ENCODE assay signal across 8 cellular contexts in genomic region chr3:22922317-22922716, GRCh38.
A peak's percentile ranks its signal among the peaks of the same experiment; 100 is the strongest.
DNase-seq lines count a peak whose midpoint lies in the region; ATAC-seq and TF ChIP-seq lines count a peak whose summit lies in the region.

No MANE protein-coding gene starts in this region.

- H3K9me3 ChIP-seq in Loucy (ENCODE audit: insufficient read depth, low read depth, low read length) (no peaks in the 10 kb centered on the region), lower lobe of right lung (no peaks in the 10 kb centered on the region)

- H3F3A ChIP-seq in Loucy (ENCODE audit: low read depth): no peaks in the 10 kb centered on the region

- H3K4me3 ChIP-seq in Loucy (ENCODE audit: low read length, poor library complexity, severe bottlenecking): no peak overlapping the region
- no peak overlapping the region for H3K4me3 ChIP-seq in fibroblast of pulmonary artery (replicated peaks; ENCODE audit: low read depth, low read length)
- no peak overlapping the region for H3K4me3 ChIP-seq in lower lobe of right lung

- intact Hi-C loops in lower lobe of right lung (cut with DNase I): no loop called here

- H3K9me2 ChIP-seq in Loucy (replicated peaks; ENCODE audit: low read depth, low read length): no peaks in the 10 kb centered on the region

- ATAC-seq in GM18867 (IDR thresholded peaks at IDR 0.05; ENCODE audit: unreplicated experiment) (peak; percentile 69), lower lobe of right lung (no peak), GM21717 (IDR thresholded peaks at IDR 0.05; ENCODE audit: unreplicated experiment) (no peak)

- H3K27me3 ChIP-seq in Loucy (ENCODE audit: insufficient read depth, low read length, poor library complexity, severe bottlenecking) (no peaks in the 10 kb centered on the region), lower lobe of right lung (ENCODE audit: low read depth) (no peaks in the 10 kb centered on the region)

- H2AFZ ChIP-seq in Loucy (ENCODE audit: low read length): no peak overlapping the region

- H3K9ac ChIP-seq in Loucy (ENCODE audit: low read depth, low read length, poor library complexity, severe bottlenecking): no peak overlapping the region

- H3K27ac ChIP-seq in lower lobe of right lung: no peak overlapping the region

- in situ Hi-C loops in ACHN (cut with HindIII; ENCODE audit: low pct_ligation_motif_present, low pct_unique_long_range_greater_than_20kb, low sequenced_read_pairs): no loop called here

- no peaks in the 10 kb centered on the region for H4K20me1 ChIP-seq in Loucy (ENCODE audit: insufficient read depth, low read length, poor library complexity, severe bottlenecking)

- no peaks in the 10 kb centered on the region for H3K79me2 ChIP-seq in Loucy (ENCODE audit: insufficient read depth, low read length)

- DNase-seq in ACHN (peak; percentile 25), fibroblast of pulmonary artery (ENCODE audit: low read depth) (peak; percentile 27), epidermal melanocyte (ENCODE audit: insufficient read length, low spot score) (no peak), lower lobe of right lung (no peak), OCI-M2 (lab: John Stamatoyannopoulos, UW; ENCODE audit: unreplicated experiment) (no peak)

- TF ChIP-seq CTCF in Loucy (conservative IDR thresholded peaks at IDR 0.05; ENCODE audit: low read length) (peak; percentile 69), fibroblast of pulmonary artery (IDR thresholded peaks at IDR 0.05; ENCODE audit: low read length, missing control alignments) (peak; percentile 30), lower lobe of right lung (IDR thresholded peaks at IDR 0.05) (no peak)

- H3K4me1 ChIP-seq in Loucy (ENCODE audit: insufficient read depth, low read length, poor library complexity, severe bottlenecking): no peaks in the 10 kb centered on the region
- H3K4me1 ChIP-seq in lower lobe of right lung: no peaks in the 10 kb centered on the region

- H3K4me2 ChIP-seq in Loucy (ENCODE audit: low read depth, low read length, poor library complexity, severe bottlenecking): no peak overlapping the region

- H3K36me3 ChIP-seq in Loucy (ENCODE audit: insufficient read depth, low read length) (no peaks in the 10 kb centered on the region), lower lobe of right lung (no peaks in the 10 kb centered on the region)

Comparison
In these comparisons a context has a peak if more than half of its experiments do, and no peak if none do; other contexts are left out.
1. DNase-seq: peak in ACHN (single experiment) and fibroblast of pulmonary artery (single experiment); none in epidermal melanocyte (single experiment), lower lobe of right lung (single experiment) and OCI-M2 (single experiment).